In genomic region chr17:46832945-46833839, GRCh38 we compare ENCODE assay signal across 11 cellular contexts. TPM values are rescaled to one million over a fixed set of nuclear protein-coding genes. Genes with fewer than 3 reads are reported as not detected.
A peak's percentile ranks its signal among the peaks of the same experiment; 100 is the strongest.
DNase-seq lines count a peak whose midpoint lies in the region; ATAC-seq and TF ChIP-seq lines count a peak whose summit lies in the region.
"Had no signal": no experiment of that assay in that cellular context is flagged by ENCODE, and none has a peak within 500 bp of the region (broad histone marks: within the 10 kb centered on the region; RNA-seq: fewer than 3 reads in every experiment).

No MANE protein-coding gene starts in this region.

- H3K27ac Mint-ChIP-seq in activated T-cell treated with anti-CD3 and anti-CD28 coated beads, Interleukin-2, amount 50 U/mL, for 72 hours = no peak overlapping the region
- H3K27ac Mint-ChIP-seq: activated CD4-positive, alpha-beta T cell treated with anti-CD3 and anti-CD28 coated beads, Interleukin-2, amount 10 ng/mL, durations not matched to agents 24 days and 14 days had no signal

- no peaks in the 10 kb centered on the region for H3K9me3 Mint-ChIP-seq in activated T-cell treated with anti-CD3 and anti-CD28 coated beads, Interleukin-2, amount 50 U/mL, for 72 hours
- H3K9me3 Mint-ChIP-seq: activated CD4-positive, alpha-beta T cell treated with anti-CD3 and anti-CD28 coated beads, Interleukin-2, amount 10 ng/mL, durations not matched to agents 24 days and 14 days had no signal

- no peak for TF ChIP-seq POLR2A in suprapubic skin (IDR thresholded peaks at IDR 0.05)

- no peaks in the 10 kb centered on the region for H3K9me3 ChIP-seq in suprapubic skin
- no peaks in the 10 kb centered on the region for H3K9me3 ChIP-seq in HAP-1

- no peak overlapping the region for H3K4me3 Mint-ChIP-seq in activated T-cell treated with anti-CD3 and anti-CD28 coated beads, Interleukin-2, amount 50 U/mL, for 72 hours
- H3K4me3 Mint-ChIP-seq: activated CD4-positive, alpha-beta T cell treated with anti-CD3 and anti-CD28 coated beads, Interleukin-2, amount 10 ng/mL, durations not matched to agents 24 days and 14 days had no signal

- in situ Hi-C loops in astrocyte of the spinal cord (cut with HindIII; ENCODE audit: low sequenced_read_pairs) = no loop called here
- in situ Hi-C loops in HAP-1 (cut with MboI; ENCODE audit: low sequenced_read_pairs) = loop anchor here (5.0 kb wide), 1 partner anchor 36 kb away; no protein-coding TSS in a partner anchor

- 33% methylated on average over 12 of the region's 17 CpGs for WGBS in suprapubic skin

- no peaks in the 10 kb centered on the region for H3K4me1 Mint-ChIP-seq in activated T-cell treated with anti-CD3 and anti-CD28 coated beads, Interleukin-2, amount 50 U/mL, for 72 hours (ENCODE audit: low read depth)

- H3K27me3 ChIP-seq in suprapubic skin = peaks cover 3% of the 10 kb centered on the region
- H3K27me3 ChIP-seq in HAP-1 (ENCODE audit: low read depth) = 0 out of 2 replicates have a peak, but pooled peaks cover 3% of the 10 kb centered on the region

- H3K36me3 Mint-ChIP-seq in activated T-cell treated with anti-CD3 and anti-CD28 coated beads, Interleukin-2, amount 50 U/mL, for 72 hours (ENCODE audit: insufficient read depth in 2 of 2) = no peaks in the 10 kb centered on the region

- peak overlapping the region; percentile 32 for H3K27ac ChIP-seq in suprapubic skin

- H3K4me3 ChIP-seq in astrocyte of the spinal cord (ENCODE audit: low read depth, low read length) (no peak overlapping the region), suprapubic skin (no peak overlapping the region), HAP-1 (no peak overlapping the region)

- no peaks in the 10 kb centered on the region for H3K36me3 ChIP-seq in suprapubic skin
- no peaks in the 10 kb centered on the region for H3K36me3 ChIP-seq in HAP-1 (replicated peaks)

- no peak for TF ChIP-seq CTCF in astrocyte of the spinal cord (IDR thresholded peaks at IDR 0.05; ENCODE audit: low read depth, low read length)
- no peak for TF ChIP-seq CTCF in suprapubic skin (IDR thresholded peaks at IDR 0.05)

- no peak for TF ChIP-seq EP300 in suprapubic skin (IDR thresholded peaks at IDR 0.05)

- peak; percentile 41 to 81 for ATAC-seq in activated T-cell treated with anti-CD3 and anti-CD28 coated beads, Interleukin-2, amount 50 U/mL, for 72 hours (replicated peaks in 1 of 2)
- no peak for ATAC-seq in HG02623 (IDR thresholded peaks at IDR 0.05; ENCODE audit: unreplicated experiment)

- H3K4me1 ChIP-seq in suprapubic skin (peaks cover 7% of the 10 kb centered on the region), HAP-1 (no peaks in the 10 kb centered on the region)

- H3K27me3 Mint-ChIP-seq in activated T-cell treated with anti-CD3 and anti-CD28 coated beads, Interleukin-2, amount 50 U/mL, for 72 hours (ENCODE audit: low read depth) = peaks cover 5% of the 10 kb centered on the region

- DNase-seq in activated T-cell treated with anti-CD3 and anti-CD28 coated beads, Interleukin-2, amount 50 U/mL, for 72 hours = no peak
- DNase-seq in activated T-cell treated with anti-CD3 and anti-CD28 coated beads, Interleukin-2, amount 50 U/mL, for 1 hour = no peak
- DNase-seq in astrocyte of the spinal cord (ENCODE audit: low read depth, low spot score) (peak; percentile 75), iris pigment epithelial cell (ENCODE audit: low read depth) (peak; percentile 70), suprapubic skin (ENCODE audit: low spot score in 2 of 2) (no peak), HAP-1 (ENCODE audit: low spot score in 2 of 2) (no peak)
- DNase-seq in activated CD4-positive, alpha-beta T cell treated with anti-CD3 and anti-CD28 coated beads for 4 hours = no peak
- DNase-seq: activated CD4-positive, alpha-beta T cell treated with anti-CD3 and anti-CD28 coated beads, Interleukin-2, amount 10 ng/mL, durations not matched to agents 24 days and 14 days; AML-193; foreskin melanocyte had no signal

RNA-seq across cellular contexts. Expression of gene WNT3, which starts 14.7 kb away (rescaled TPM):
- total RNA-seq in activated T-cell treated with anti-CD3 and anti-CD28 coated beads, Interleukin-2, amount 50 U/mL, for 72 hours = under 1 TPM; 0.14 to 0.53 TPM
- 10 to 100 TPM; 39.3 to 84.9 (median 61.7) TPM for total RNA-seq in suprapubic skin

RNA-seq across cellular contexts. Expression of gene WNT9B, which starts 18.2 kb away (rescaled TPM):
- not detected for total RNA-seq in activated T-cell treated with anti-CD3 and anti-CD28 coated beads, Interleukin-2, amount 50 U/mL, for 72 hours
- 1 to 10 TPM; 3.6 to 8.3 (median 4.5) TPM for total RNA-seq in suprapubic skin
- total RNA-seq: activated CD4-positive, alpha-beta T cell treated with anti-CD3 and anti-CD28 coated beads, Interleukin-2, amount 10 ng/mL, durations not matched to agents 24 days and 14 days had no signal

Comparison
In these comparisons a context has a peak if more than half of its experiments do, and no peak if none do; other contexts are left out.
1. DNase-seq: peak in astrocyte of the spinal cord (single experiment) and iris pigment epithelial cell (single experiment); none in activated T-cell treated with anti-CD3 and anti-CD28 coated beads, Interleukin-2, amount 50 U/mL, for 72 hours (0 of 2), activated T-cell treated with anti-CD3 and anti-CD28 coated beads, Interleukin-2, amount 50 U/mL, for 1 hour (single experiment), suprapubic skin (0 of 2), activated CD4-positive, alpha-beta T cell treated with anti-CD3 and anti-CD28 coated beads for 4 hours (0 of 2) and HAP-1 (0 of 2).
2. RNA of gene WNT3, which starts 14.7 kb away (total RNA-seq): 39.3 to 84.9 TPM in suprapubic skin; 0.14 to 0.53 TPM in activated T-cell treated with anti-CD3 and anti-CD28 coated beads, Interleukin-2, amount 50 U/mL, for 72 hours; every median in the first group is over 10 times any median in the second.
3. RNA of gene WNT9B, which starts 18.2 kb away (total RNA-seq): 3.6 to 8.3 TPM in suprapubic skin; not detected in activated T-cell treated with anti-CD3 and anti-CD28 coated beads, Interleukin-2, amount 50 U/mL, for 72 hours; every median in the first group is over 4 times any median in the second.